Comparison of ENCODE assay signal across 10 cellular contexts in genomic region chr1:116400780-116401179, GRCh38.
"Had no signal": no experiment of that assay in that cellular context is flagged by ENCODE, and none has a peak within 500 bp of the region (broad histone marks: within the 10 kb centered on the region; RNA-seq: fewer than 3 reads in every experiment).

No MANE protein-coding gene starts in this region.

- DNase-seq: activated B cell treated with CpG ODN at 0.5 μM for 24 hours; activated CD4-positive, alpha-beta T cell treated with anti-CD3 and anti-CD28 coated beads, Interleukin-2, amount 10 ng/mL, durations not matched to agents 7 days and 5 days; activated effector memory CD4-positive, alpha-beta T cell treated with Interleukin-2 at 50 U/mL for 16 hours; effector CD8-positive, alpha-beta T cell; foreskin keratinocyte; ovary had no signal

- H3K4me3 ChIP-seq: coronary artery, ovary had no signal

- ATAC-seq: foreskin keratinocyte, sciatic nerve had no signal

- H3K9me3 Mint-ChIP-seq: activated B cell treated with CpG ODN at 0.5 μM for 24 hours; activated CD4-positive, alpha-beta T cell treated with anti-CD3 and anti-CD28 coated beads, Interleukin-2, amount 10 ng/mL, durations not matched to agents 7 days and 5 days; central memory CD8-positive, alpha-beta T cell; neural crest cell had no signal

- H3K36me3 ChIP-seq: ovary had no signal

- H3K27ac Mint-ChIP-seq: activated B cell treated with CpG ODN at 0.5 μM for 24 hours had no signal

- H3K4me3 Mint-ChIP-seq: activated B cell treated with CpG ODN at 0.5 μM for 24 hours; activated CD4-positive, alpha-beta T cell treated with anti-CD3 and anti-CD28 coated beads, Interleukin-2, amount 10 ng/mL, durations not matched to agents 7 days and 5 days; central memory CD8-positive, alpha-beta T cell; neural crest cell had no signal

- H3K27me3 Mint-ChIP-seq: activated B cell treated with CpG ODN at 0.5 μM for 24 hours; activated CD4-positive, alpha-beta T cell treated with anti-CD3 and anti-CD28 coated beads, Interleukin-2, amount 10 ng/mL, durations not matched to agents 7 days and 5 days; central memory CD8-positive, alpha-beta T cell had no signal

- H3K4me1 Mint-ChIP-seq: activated B cell treated with CpG ODN at 0.5 μM for 24 hours, neural crest cell had no signal

- H3K9me3 ChIP-seq: ovary had no signal

- H3K27ac ChIP-seq: coronary artery, foreskin keratinocyte, ovary had no signal

- H3K27me3 ChIP-seq: foreskin keratinocyte, ovary had no signal
